Comparison of ENCODE assay signal across 1 cellular context in the genomic region with DNA sequence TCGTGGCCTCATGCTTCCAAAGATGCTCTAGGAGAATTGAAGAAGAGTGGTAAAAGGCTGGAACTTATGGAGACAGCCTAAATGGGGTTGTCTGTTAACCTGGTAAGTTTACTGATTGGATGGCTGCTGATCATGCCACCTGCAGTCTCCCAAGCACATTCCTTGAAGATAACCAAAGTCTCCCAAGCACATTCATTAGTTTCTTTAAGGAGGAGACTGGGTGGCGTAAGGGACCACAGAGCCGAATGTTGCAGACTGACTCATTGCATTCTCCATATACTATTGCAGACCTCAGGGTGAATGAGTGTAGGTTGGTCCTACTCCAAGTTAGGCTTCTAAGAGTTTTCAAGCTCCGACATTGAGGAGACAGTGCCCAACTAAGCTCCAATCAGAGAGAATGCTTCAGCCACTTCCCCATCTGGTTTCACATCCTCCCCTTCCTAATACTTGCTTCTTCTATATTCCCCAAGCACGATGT.
TF ChIP-seq lines count a peak whose summit lies in the region.

A gene (minus strand): TSS at position 51 of the 478 bp plus-strand sequence. CDS start 39 bp downstream, at position 12.

TF ChIP-seq in IMR-90, 13 proteins besides CTCF, POLR2A, EP300 and RAD21 (continued from another document):
- TF ChIP-seq RFX5 (IDR thresholded peaks at IDR 0.05; ENCODE audit: low read depth, low read length) = no peak
- no peak for TF ChIP-seq BHLHE40 (IDR thresholded peaks at IDR 0.05; ENCODE audit: low read depth, low read length)
- no peak for TF ChIP-seq CEBPB (IDR thresholded peaks at IDR 0.05; ENCODE audit: low read depth, low read length)
- TF ChIP-seq RCOR1 (IDR thresholded peaks at IDR 0.05; ENCODE audit: insufficient replicate concordance, low read length) = no peak
- TF ChIP-seq NFE2L2 (IDR thresholded peaks at IDR 0.05; ENCODE audit: low read depth, low read length) = no peak
- TF ChIP-seq, protein P1, sequence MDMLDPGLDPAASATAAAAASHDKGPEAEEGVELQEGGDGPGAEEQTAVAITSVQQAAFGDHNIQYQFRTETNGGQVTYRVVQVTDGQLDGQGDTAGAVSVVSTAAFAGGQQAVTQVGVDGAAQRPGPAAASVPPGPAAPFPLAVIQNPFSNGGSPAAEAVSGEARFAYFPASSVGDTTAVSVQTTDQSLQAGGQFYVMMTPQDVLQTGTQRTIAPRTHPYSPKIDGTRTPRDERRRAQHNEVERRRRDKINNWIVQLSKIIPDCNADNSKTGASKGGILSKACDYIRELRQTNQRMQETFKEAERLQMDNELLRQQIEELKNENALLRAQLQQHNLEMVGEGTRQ (IDR thresholded peaks at IDR 0.05; ENCODE audit: low read depth, low read length) = no peak
- TF ChIP-seq, protein P2, sequence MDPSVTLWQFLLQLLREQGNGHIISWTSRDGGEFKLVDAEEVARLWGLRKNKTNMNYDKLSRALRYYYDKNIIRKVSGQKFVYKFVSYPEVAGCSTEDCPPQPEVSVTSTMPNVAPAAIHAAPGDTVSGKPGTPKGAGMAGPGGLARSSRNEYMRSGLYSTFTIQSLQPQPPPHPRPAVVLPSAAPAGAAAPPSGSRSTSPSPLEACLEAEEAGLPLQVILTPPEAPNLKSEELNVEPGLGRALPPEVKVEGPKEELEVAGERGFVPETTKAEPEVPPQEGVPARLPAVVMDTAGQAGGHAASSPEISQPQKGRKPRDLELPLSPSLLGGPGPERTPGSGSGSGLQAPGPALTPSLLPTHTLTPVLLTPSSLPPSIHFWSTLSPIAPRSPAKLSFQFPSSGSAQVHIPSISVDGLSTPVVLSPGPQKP (IDR thresholded peaks at IDR 0.05; ENCODE audit: borderline replicate concordance, low read depth, low read length) = no peak
